1 cellular context compared by ENCODE assay signal in genomic region chr18:57666818-57667497, GRCh38.
TF ChIP-seq lines count a peak whose summit lies in the region.

No MANE protein-coding gene starts in this region.

TF ChIP-seq in K562, 482 proteins besides CTCF, POLR2A, EP300 and RAD21 (continued from another document and continues in another):
- TF ChIP-seq YBX1 (IDR thresholded peaks at IDR 0.05) (no peak), RBM17 (IDR thresholded peaks at IDR 0.05; ENCODE audit: borderline replicate concordance, low read depth, low read length) (no peak), TOE1 (IDR thresholded peaks at IDR 0.05; ENCODE audit: borderline replicate concordance) (peak; percentile 23; the same call in 1 of the 2 replicates), TOE1 (CRISPR knock-in tag; IDR thresholded peaks at IDR 0.05; ENCODE audit: borderline replicate concordance, low read depth) (no peak), FIP1L1 (IDR thresholded peaks at IDR 0.05; ENCODE audit: low read depth, low read length, poor library complexity, severe bottlenecking) (no peak), FOXM1 (IDR thresholded peaks at IDR 0.05; ENCODE audit: low read depth) (peak; percentile 79), FOXM1 (CRISPR knock-in tag; IDR thresholded peaks at IDR 0.05; ENCODE audit: low read depth) (no peak), MBD1 (CRISPR knock-in tag; IDR thresholded peaks at IDR 0.05) (no peak), DIDO1 (tag; IDR thresholded peaks at IDR 0.05; ENCODE audit: low read depth) (no peak), ERF (CRISPR knock-in tag; IDR thresholded peaks at IDR 0.05) (no peak), FOXJ2 (tag; IDR thresholded peaks at IDR 0.05) (peak; percentile 35; the same call in 1 of the 2 replicates), YY1 (IDR thresholded peaks at IDR 0.05; ENCODE audit: borderline replicate concordance in 1 of 3, control insufficient read depth in 1 of 3, extremely low read depth in 1 of 3, insufficient read depth in 3 of 3, insufficient read length in 1 of 3, insufficient replicate concordance in 2 of 3, low read depth in 1 of 3, low read length in 2 of 3) (peak in 1 of 3 experiments; percentile 8), CEBPB (tag; IDR thresholded peaks at IDR 0.05) (peak; percentile 99), POU5F1 (IDR thresholded peaks at IDR 0.05; ENCODE audit: borderline replicate concordance, low read depth, low read length, partially characterized antibody) (no peak), GTF2F1 (IDR thresholded peaks at IDR 0.05; ENCODE audit: low read depth, low read length) (no peak), CREBBP (IDR thresholded peaks at IDR 0.05; ENCODE audit: low read depth, low read length) (no peak), ZKSCAN8 (CRISPR knock-in tag; IDR thresholded peaks at IDR 0.05) (no peak), SMAD1 (IDR thresholded peaks at IDR 0.05; ENCODE audit: low read depth, low read length, partially characterized antibody) (peak; percentile 71), HSF4 (CRISPR knock-in tag; IDR thresholded peaks at IDR 0.05; ENCODE audit: borderline replicate concordance) (no peak), BRD4 (IDR thresholded peaks at IDR 0.05) (no peak), TEAD4 (IDR thresholded peaks at IDR 0.05; ENCODE audit: low read length) (peak; percentile 94), TEAD4 (CRISPR knock-in tag; IDR thresholded peaks at IDR 0.05; ENCODE audit: borderline replicate concordance) (no peak), FUS (optimal IDR thresholded peaks at IDR 0.05; ENCODE audit: low read depth, low read length) (no peak), CCNT2 (IDR thresholded peaks at IDR 0.05; ENCODE audit: borderline replicate concordance, extremely low read depth, insufficient read length, low read depth, low read length) (peak; percentile 59), CEBPG (CRISPR knock-in tag; IDR thresholded peaks at IDR 0.05) (peak; percentile 88), CEBPG (tag; conservative IDR thresholded peaks at IDR 0.05 in 1 of 2, IDR thresholded peaks at IDR 0.05 in 1 of 2) (peak; percentile 99), ZNF668 (CRISPR knock-in tag; IDR thresholded peaks at IDR 0.05) (no peak), SP2 (IDR thresholded peaks at IDR 0.05; ENCODE audit: extremely low read depth, low read depth, low read length, poor library complexity, severe bottlenecking) (no peak), ARID3A (IDR thresholded peaks at IDR 0.05; ENCODE audit: borderline replicate concordance, low read depth, low read length) (peak; percentile 92; the same call in 1 of the 2 replicates), POLR2B (IDR thresholded peaks at IDR 0.05; ENCODE audit: low read depth, partially characterized antibody) (no peak), CBX8 (IDR thresholded peaks at IDR 0.05; ENCODE audit: borderline replicate concordance, extremely low read depth, low read depth, low read length, poor library complexity, severe bottlenecking) (no peak), VEZF1 (CRISPR knock-in tag; IDR thresholded peaks at IDR 0.05) (peak; percentile 43; the same call in 1 of the 2 replicates), NCOA1 (IDR thresholded peaks at IDR 0.05; ENCODE audit: low read depth) (peak; percentile 74; the same call in 1 of the 2 replicates), RB1 (IDR thresholded peaks at IDR 0.05; ENCODE audit: low read depth) (no peak), NCOA6 (IDR thresholded peaks at IDR 0.05) (no peak), NCOR1 (IDR thresholded peaks at IDR 0.05) (peak; percentile 93), MTA3 (IDR thresholded peaks at IDR 0.05; ENCODE audit: borderline replicate concordance) (0 out of 2 replicates have a peak, but pooled peaks have one; percentile 33), DPF2 (IDR thresholded peaks at IDR 0.05) (peak; percentile 86), CBFA2T3 (IDR thresholded peaks at IDR 0.05) (peak; percentile 93), NFIC (IDR thresholded peaks at IDR 0.05) (peak; percentile 58), ZFP1 (CRISPR knock-in tag; IDR thresholded peaks at IDR 0.05) (no peak), ZNF766 (CRISPR knock-in tag; conservative IDR thresholded peaks at IDR 0.05) (no peak), TCFL5 (CRISPR knock-in tag; conservative IDR thresholded peaks at IDR 0.05) (no peak), SETDB1 (IDR thresholded peaks at IDR 0.05; ENCODE audit: low read length) (no peak), TCF15 (CRISPR knock-in tag; IDR thresholded peaks at IDR 0.05) (no peak), PHB2 (IDR thresholded peaks at IDR 0.05; ENCODE audit: low read depth) (no peak), SUPT5H (IDR thresholded peaks at IDR 0.05) (no peak), ZNF175 (CRISPR knock-in tag; IDR thresholded peaks at IDR 0.05; ENCODE audit: low read depth) (0 out of 2 replicates have a peak, but pooled peaks have one; percentile 25), BRF1 (IDR thresholded peaks at IDR 0.05; ENCODE audit: borderline replicate concordance, extremely low read depth, insufficient read length) (no peak), KLF6 (CRISPR knock-in tag; IDR thresholded peaks at IDR 0.05; ENCODE audit: borderline replicate concordance) (no peak), FOXA3 (CRISPR knock-in tag; conservative IDR thresholded peaks at IDR 0.05 in 1 of 2, IDR thresholded peaks at IDR 0.05 in 1 of 2) (no peak), ARNT (IDR thresholded peaks at IDR 0.05) (peak in 1 of 2 experiments; percentile 65; a peak in 1 of 4 replicates), NFE2 (IDR thresholded peaks at IDR 0.05; ENCODE audit: low read depth) (no peak), XRCC4 (IDR thresholded peaks at IDR 0.05; ENCODE audit: extremely low read depth, insufficient read depth, insufficient read length) (no peak), NR1H2 (CRISPR knock-in tag; IDR thresholded peaks at IDR 0.05) (peak; percentile 99), HDAC2 (IDR thresholded peaks at IDR 0.05) (0 out of 2 replicates have a peak, but pooled peaks have one; percentile 31), ZNF121 (CRISPR knock-in tag; conservative IDR thresholded peaks at IDR 0.05) (no peak), ZBTB12 (CRISPR knock-in tag; IDR thresholded peaks at IDR 0.05) (no peak), SMAD4 (CRISPR knock-in tag; conservative IDR thresholded peaks at IDR 0.05) (peak; percentile 96), ARID1B (IDR thresholded peaks at IDR 0.05) (peak; percentile 93), MTA2 (IDR thresholded peaks at IDR 0.05; ENCODE audit: low read depth) (peak; percentile 78)
- TF ChIP-seq, protein P1, sequence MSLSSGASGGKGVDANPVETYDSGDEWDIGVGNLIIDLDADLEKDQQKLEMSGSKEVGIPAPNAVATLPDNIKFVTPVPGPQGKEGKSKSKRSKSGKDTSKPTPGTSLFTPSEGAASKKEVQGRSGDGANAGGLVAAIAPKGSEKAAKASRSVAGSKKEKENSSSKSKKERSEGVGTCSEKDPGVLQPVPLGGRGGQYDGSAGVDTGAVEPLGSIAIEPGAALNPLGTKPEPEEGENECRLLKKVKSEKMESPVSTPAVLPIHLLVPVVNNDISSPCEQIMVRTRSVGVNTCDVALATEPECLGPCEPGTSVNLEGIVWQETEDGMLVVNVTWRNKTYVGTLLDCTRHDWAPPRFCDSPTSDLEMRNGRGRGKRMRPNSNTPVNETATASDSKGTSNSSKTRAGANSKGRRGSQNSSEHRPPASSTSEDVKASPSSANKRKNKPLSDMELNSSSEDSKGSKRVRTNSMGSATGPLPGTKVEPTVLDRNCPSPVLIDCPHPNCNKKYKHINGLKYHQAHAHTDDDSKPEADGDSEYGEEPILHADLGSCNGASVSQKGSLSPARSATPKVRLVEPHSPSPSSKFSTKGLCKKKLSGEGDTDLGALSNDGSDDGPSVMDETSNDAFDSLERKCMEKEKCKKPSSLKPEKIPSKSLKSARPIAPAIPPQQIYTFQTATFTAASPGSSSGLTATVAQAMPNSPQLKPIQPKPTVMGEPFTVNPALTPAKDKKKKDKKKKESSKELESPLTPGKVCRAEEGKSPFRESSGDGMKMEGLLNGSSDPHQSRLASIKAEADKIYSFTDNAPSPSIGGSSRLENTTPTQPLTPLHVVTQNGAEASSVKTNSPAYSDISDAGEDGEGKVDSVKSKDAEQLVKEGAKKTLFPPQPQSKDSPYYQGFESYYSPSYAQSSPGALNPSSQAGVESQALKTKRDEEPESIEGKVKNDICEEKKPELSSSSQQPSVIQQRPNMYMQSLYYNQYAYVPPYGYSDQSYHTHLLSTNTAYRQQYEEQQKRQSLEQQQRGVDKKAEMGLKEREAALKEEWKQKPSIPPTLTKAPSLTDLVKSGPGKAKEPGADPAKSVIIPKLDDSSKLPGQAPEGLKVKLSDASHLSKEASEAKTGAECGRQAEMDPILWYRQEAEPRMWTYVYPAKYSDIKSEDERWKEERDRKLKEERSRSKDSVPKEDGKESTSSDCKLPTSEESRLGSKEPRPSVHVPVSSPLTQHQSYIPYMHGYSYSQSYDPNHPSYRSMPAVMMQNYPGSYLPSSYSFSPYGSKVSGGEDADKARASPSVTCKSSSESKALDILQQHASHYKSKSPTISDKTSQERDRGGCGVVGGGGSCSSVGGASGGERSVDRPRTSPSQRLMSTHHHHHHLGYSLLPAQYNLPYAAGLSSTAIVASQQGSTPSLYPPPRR (CRISPR knock-in tag; IDR thresholded peaks at IDR 0.05; ENCODE audit: borderline replicate concordance) = no peak
- TF ChIP-seq, protein P2, sequence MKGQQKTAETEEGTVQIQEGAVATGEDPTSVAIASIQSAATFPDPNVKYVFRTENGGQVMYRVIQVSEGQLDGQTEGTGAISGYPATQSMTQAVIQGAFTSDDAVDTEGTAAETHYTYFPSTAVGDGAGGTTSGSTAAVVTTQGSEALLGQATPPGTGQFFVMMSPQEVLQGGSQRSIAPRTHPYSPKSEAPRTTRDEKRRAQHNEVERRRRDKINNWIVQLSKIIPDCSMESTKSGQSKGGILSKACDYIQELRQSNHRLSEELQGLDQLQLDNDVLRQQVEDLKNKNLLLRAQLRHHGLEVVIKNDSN (CRISPR knock-in tag; IDR thresholded peaks at IDR 0.05) = no peak
- TF ChIP-seq, protein P3, sequence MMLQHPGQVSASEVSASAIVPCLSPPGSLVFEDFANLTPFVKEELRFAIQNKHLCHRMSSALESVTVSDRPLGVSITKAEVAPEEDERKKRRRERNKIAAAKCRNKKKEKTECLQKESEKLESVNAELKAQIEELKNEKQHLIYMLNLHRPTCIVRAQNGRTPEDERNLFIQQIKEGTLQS (IDR thresholded peaks at IDR 0.05) = peak; percentile 93
- TF ChIP-seq, protein P3 (CRISPR knock-in tag; conservative IDR thresholded peaks at IDR 0.05) = no peak; the same call in 1 of the 2 replicates
- TF ChIP-seq, protein P4, sequence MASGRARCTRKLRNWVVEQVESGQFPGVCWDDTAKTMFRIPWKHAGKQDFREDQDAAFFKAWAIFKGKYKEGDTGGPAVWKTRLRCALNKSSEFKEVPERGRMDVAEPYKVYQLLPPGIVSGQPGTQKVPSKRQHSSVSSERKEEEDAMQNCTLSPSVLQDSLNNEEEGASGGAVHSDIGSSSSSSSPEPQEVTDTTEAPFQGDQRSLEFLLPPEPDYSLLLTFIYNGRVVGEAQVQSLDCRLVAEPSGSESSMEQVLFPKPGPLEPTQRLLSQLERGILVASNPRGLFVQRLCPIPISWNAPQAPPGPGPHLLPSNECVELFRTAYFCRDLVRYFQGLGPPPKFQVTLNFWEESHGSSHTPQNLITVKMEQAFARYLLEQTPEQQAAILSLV (tag; IDR thresholded peaks at IDR 0.05) = peak; percentile 87
